Comparison of ENCODE assay signal across 9 cellular contexts in genomic region chr18:34976899-34977786, GRCh38.
DNase-seq lines count a peak whose midpoint lies in the region; ATAC-seq, FAIRE-seq and TF ChIP-seq lines count a peak whose summit lies in the region.
"Had no signal": no experiment of that assay in that cellular context is flagged by ENCODE, and none has a peak within 500 bp of the region (broad histone marks: within the 10 kb centered on the region; RNA-seq: fewer than 3 reads in every experiment).

No MANE protein-coding gene starts in this region.

- H3K4me3 Mint-ChIP-seq in osteocyte (ENCODE audit: unreplicated experiment) = peak overlapping the region; percentile 86

- H3K4me1 ChIP-seq in thymus (ENCODE audit: control insufficient read depth, insufficient read depth, low read length) = peaks cover 8% of the 10 kb centered on the region

- TF ChIP-seq CTCF in D721Med (IDR thresholded peaks at IDR 0.05; ENCODE audit: insufficient read depth, missing control alignments) = no peak
- no peak for TF ChIP-seq CTCF in osteocyte (IDR thresholded peaks at IDR 0.05)

- H3K36me3 ChIP-seq in KOPT-K1 (ENCODE audit: insufficient read depth, low read length) (no peaks in the 10 kb centered on the region), thymus (ENCODE audit: control insufficient read depth, insufficient read depth) (no peaks in the 10 kb centered on the region)

- H3K27ac ChIP-seq in KOPT-K1 (ENCODE audit: low read depth, low read length, poor library complexity, severe bottlenecking) = peak overlapping the region; percentile 15
- H3K27ac ChIP-seq in thymus (ENCODE audit: low read depth) = peak overlapping the region; percentile 62

- peak; percentile 78 for ATAC-seq in GM21723 (IDR thresholded peaks at IDR 0.05; ENCODE audit: unreplicated experiment)

- H3K36me3 Mint-ChIP-seq in osteocyte (ENCODE audit: unreplicated experiment) = peaks cover 1% of the 10 kb centered on the region

- peaks cover 3% of the 10 kb centered on the region for H3K9me3 Mint-ChIP-seq in osteocyte (ENCODE audit: unreplicated experiment)

- peak overlapping the region; percentile 67 for H3K4me3 ChIP-seq in thymus (ENCODE audit: low read length)

- FAIRE-seq in D721Med (lab: Jason Lieb, UNC) = no peak
- FAIRE-seq: colon had no signal

- no peaks in the 10 kb centered on the region for H3K9me3 ChIP-seq in KOPT-K1 (ENCODE audit: insufficient read depth, low read length, poor library complexity, severe bottlenecking)
- no peaks in the 10 kb centered on the region for H3K9me3 ChIP-seq in thymus (ENCODE audit: control insufficient read depth)

- no peaks in the 10 kb centered on the region for H3K27me3 ChIP-seq in thymus (ENCODE audit: control insufficient read depth, insufficient read depth)

- DNase-seq in D721Med (ENCODE audit: insufficient read length, low spot score) (peak; percentile 73), SHP77 treated with DMSO at 0.1 percent for 48 hours (lab: John Stamatoyannopoulos, UW) (peak; percentile 44), head of caudate nucleus (peak; percentile 79 to 96 (median 93)), osteocyte (ENCODE audit: extremely low spot score, unreplicated experiment) (peak; percentile 90)
- DNase-seq in activated naive CD4-positive, alpha-beta T cell treated with Interleukin-2 at 50 U/mL for 16 hours = peak; percentile 75

- intact Hi-C loops in head of caudate nucleus (cut with DNase I) = loop anchor here (10.0 kb wide), 1 partner anchor 92 kb away; no protein-coding TSS in a partner anchor

- peaks cover 18% of the 10 kb centered on the region for H3K27me3 Mint-ChIP-seq in osteocyte (ENCODE audit: unreplicated experiment)

- H3K27ac Mint-ChIP-seq in osteocyte (ENCODE audit: unreplicated experiment) = no peak overlapping the region

- peaks cover 30% of the 10 kb centered on the region for H3K4me1 Mint-ChIP-seq in osteocyte (ENCODE audit: unreplicated experiment)

- under 1% methylated on average over 78 of the region's 78 CpGs for WGBS in thymus

Comparison
In these comparisons a context has a peak if more than half of its experiments do, and no peak if none do; other contexts are left out.
1. Peak in every context shown above with its lines: DNase-seq, ATAC-seq, H3K4me3 ChIP-seq and H3K27ac ChIP-seq.